ENCODE assay signal across 28 cellular contexts in the genomic region with DNA sequence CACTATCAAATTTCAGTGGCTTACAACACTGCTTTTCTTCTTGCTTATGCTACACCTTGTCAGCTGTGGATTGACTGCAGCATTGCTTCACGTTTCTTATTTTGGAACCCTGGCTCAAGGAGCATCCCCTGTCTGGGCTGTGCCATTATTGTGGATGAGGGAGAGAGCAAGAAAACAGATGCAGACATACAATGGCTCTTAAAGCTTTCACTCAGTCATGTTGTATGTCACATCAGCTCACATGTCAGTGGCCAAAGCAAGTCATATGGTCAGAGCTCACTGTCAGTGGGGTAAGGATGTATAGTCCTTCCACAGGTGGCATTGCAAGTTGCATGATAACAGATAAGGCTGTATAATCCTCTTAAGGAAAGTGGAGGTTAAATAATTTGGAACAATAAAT. TPM values are rescaled to one million over a fixed set of nuclear protein-coding genes. Genes with fewer than 3 reads are reported as not detected.
A peak's percentile ranks its signal among the peaks of the same experiment; 100 is the strongest.
DNase-seq lines count a peak whose midpoint lies in the region; ATAC-seq, FAIRE-seq and TF ChIP-seq lines count a peak whose summit lies in the region.
"Had no signal": no experiment of that assay in that cellular context is flagged by ENCODE, and none has a peak within 500 bp of the region (broad histone marks: within the 10 kb centered on the region; RNA-seq: fewer than 3 reads in every experiment).

No MANE protein-coding gene starts in this region.

- peaks cover 17 to 97% (median 78%) of the 10 kb centered on the region in 9 donors for H3K4me1 ChIP-seq in heart right ventricle
- H3K4me1 ChIP-seq in K562 (replicated peaks in 1 of 2; ENCODE audit: control insufficient read depth in 2 of 2, insufficient read depth in 2 of 2, low read length in 2 of 2): peaks cover 7 to 29% of the 10 kb centered on the region in 2 experiments; a peak in 4 of 5 replicates

- ATAC-seq in heart right ventricle (peak in 2 of 8 donors; percentile 6 to 45), Right ventricle myocardium inferior (no peak), K562 (peak; percentile 53), GM18861 (IDR thresholded peaks at IDR 0.05; ENCODE audit: unreplicated experiment) (no peak), HG02588 (IDR thresholded peaks at IDR 0.05; ENCODE audit: unreplicated experiment) (no peak)
- ATAC-seq: natural killer cell treated with Interleukin-12 subunit alpha and Interleukin-12 subunit beta and Interleukin-15 and Interleukin-18, amount 100 ng/mL, for 72 hours had no signal

- DNase-seq in heart right ventricle (no peak), Right ventricle myocardium inferior (ENCODE audit: missing footprints) (no peak), K562 (ENCODE audit: extremely low read depth in 1 of 4, low spot score in 3 of 4) (no peak), mesothelial cell of epicardium (ENCODE audit: low spot score in 2 of 2, unreplicated experiment in 2 of 2) (no peak), glomerular visceral epithelial cell (ENCODE audit: extremely low spot score) (no peak)
- no peak for DNase-seq in activated CD4-positive, CD25-positive, alpha-beta regulatory T cell treated with anti-CD3 and anti-CD28 coated beads, Interleukin-2, amount 50 U/mL, for 72 hours
- DNase-seq: activated CD8-positive, alpha-beta memory T cell treated with anti-CD3 and anti-CD28 coated beads, Interleukin-2, amount 50 U/mL, for 48 hours; activated gamma-delta T cell; CD4-positive, CD25-positive, alpha-beta regulatory T cell; dermis blood vessel endothelial cell; DMS79; foreskin fibroblast; GM23248; Kasumi-1; kidney glomerular epithelial cell; midbrain; NCI-H1092; NCI-H1930; NCI-H446 treated with DMSO at 0.1 percent for 48 hours; posterior cingulate gyrus; small intestine; stimulated activated naive CD4-positive, alpha-beta T cell; T-helper 1 cell had no signal

- peaks cover 93% of the 10 kb centered on the region for H3K79me2 ChIP-seq in K562 (ENCODE audit: control insufficient read depth, insufficient read depth, low read length)

- peaks cover 65% of the 10 kb centered on the region for H3K4me1 Mint-ChIP-seq in mesothelial cell of epicardium

- H3K27me3 ChIP-seq in heart right ventricle (peaks cover 0 to 90% (median 0%) of the 10 kb centered on the region in 7 donors), K562 (ENCODE audit: control insufficient read depth in 2 of 2, insufficient read depth in 2 of 2, low read length in 2 of 2) (no peaks in the 10 kb centered on the region)
- H3K27me3 ChIP-seq: breast epithelium had no signal

- H3K4me2 ChIP-seq in K562 (ENCODE audit: insufficient read depth, low read length): no peak overlapping the region

- H3K27ac Mint-ChIP-seq in mesothelial cell of epicardium: peak overlapping the region; percentile 98
- H3K27ac Mint-ChIP-seq: CD4-positive, CD25-positive, alpha-beta regulatory T cell; natural killer cell treated with Interleukin-12 subunit alpha and Interleukin-12 subunit beta and Interleukin-15 and Interleukin-18, amount 100 ng/mL, for 72 hours had no signal

- H4K20me1 ChIP-seq in K562 (replicated peaks; ENCODE audit: control insufficient read depth, insufficient read depth, low read length): peaks cover 18% of the 10 kb centered on the region

- no peak for TF ChIP-seq RAD21 in K562 (CRISPR knock-in tag; conservative IDR thresholded peaks at IDR 0.05 in 1 of 2, IDR thresholded peaks at IDR 0.05 in 1 of 2)

- no peaks in the 10 kb centered on the region for H3K27me3 Mint-ChIP-seq in mesothelial cell of epicardium (ENCODE audit: low read depth)

- H3K9me1 ChIP-seq in K562 (ENCODE audit: control insufficient read depth, insufficient read depth, low read length): no peaks in the 10 kb centered on the region

- H3K9me3 ChIP-seq in heart right ventricle (no peaks in the 10 kb centered on the region), K562 (replicated peaks; ENCODE audit: control insufficient read depth, insufficient read depth, low read depth, low read length) (0 out of 2 replicates have a peak, but pooled peaks cover 2% of the 10 kb centered on the region)
- H3K9me3 ChIP-seq: breast epithelium had no signal

- POLR2A ChIA-PET in K562 (lab: Yijun Ruan, JAX): interaction anchor here (0.7 to 0.8 kb wide), 2 partner anchors 9 to 16 kb away, joined by 3 read pairs; no protein-coding TSS in a partner anchor

- H3K36me3 Mint-ChIP-seq in mesothelial cell of epicardium: no peaks in the 10 kb centered on the region
- H3K36me3 Mint-ChIP-seq: CD4-positive, CD25-positive, alpha-beta regulatory T cell had no signal

- CTCF ChIA-PET in K562 (lab: Yijun Ruan, JAX; ENCODE audit: low intra/inter-chr PET ratio): no interaction called here

- TF ChIP-seq POLR2A in K562 (conservative IDR thresholded peaks at IDR 0.05): no peak

- in situ Hi-C loops in K562 (cut with MboI): no loop called here

- H3K9ac ChIP-seq in K562 (ENCODE audit: insufficient read depth in 1 of 2, low read depth in 2 of 2, low read length in 2 of 2): no peak overlapping the region
- H3K9ac ChIP-seq: GM23248 had no signal

- TF ChIP-seq EP300 in K562 (IDR thresholded peaks at IDR 0.05; ENCODE audit: low read length): no peak

- FAIRE-seq in K562 (lab: Jason Lieb, UNC): peak; percentile 57
- FAIRE-seq: GM12891, small intestine had no signal

- H2AFZ ChIP-seq in K562 (ENCODE audit: low read depth, low read length): no peak overlapping the region
- H2AFZ ChIP-seq: GM23248 had no signal

- H3K36me3 ChIP-seq in heart right ventricle (no peaks in the 10 kb centered on the region), K562 (ENCODE audit: control insufficient read depth, insufficient read depth, low read length) (no peaks in the 10 kb centered on the region)
- H3K36me3 ChIP-seq: breast epithelium had no signal

- WGBS in heart right ventricle, 2 donors: 13 to 18% methylated on average over 1 of the region's 1 CpG
- 8% methylated on average over 1 of the region's 1 CpG for WGBS in K562 (ENCODE audit: insufficient coverage, low coverage, missing lambda C conversion rate)

- BruUV-seq in K562 (replicated peaks; lab: Mats Ljungman, UMichigan): no TSS peak

- H3K9me3 Mint-ChIP-seq in mesothelial cell of epicardium: no peaks in the 10 kb centered on the region
- H3K9me3 Mint-ChIP-seq: CD4-positive, CD25-positive, alpha-beta regulatory T cell; natural killer cell treated with Interleukin-12 subunit alpha and Interleukin-12 subunit beta and Interleukin-15 and Interleukin-18, amount 100 ng/mL, for 72 hours had no signal

- H3K4me3 ChIP-seq in heart right ventricle (no peak overlapping the region), K562 (no peak overlapping the region)
- H3K4me3 ChIP-seq: breast epithelium, GM23248 had no signal

- H3K27ac ChIP-seq in heart right ventricle (peak overlapping the region in 6 of 10 donors; percentile 17 to 76 (median 43)), K562 (ENCODE audit: extremely low read depth, low read depth, low read length) (no peak overlapping the region)
- H3K27ac ChIP-seq: GM23248 had no signal

- intact Hi-C loops in heart right ventricle (cut with DNase I) (loop anchor here in 2 of 10 donors (1.0 to 10.0 kb wide), 2 partner anchors 39 to 79 kb away; no protein-coding TSS in a partner anchor), Right ventricle myocardium inferior (cut with DNase I) (no loop called here), K562 (cut with micrococcal nuclease) (no loop called here)

- peak overlapping the region; percentile 15 for H3K4me3 Mint-ChIP-seq in mesothelial cell of epicardium
- H3K4me3 Mint-ChIP-seq: natural killer cell treated with Interleukin-12 subunit alpha and Interleukin-12 subunit beta and Interleukin-15 and Interleukin-18, amount 100 ng/mL, for 72 hours had no signal

- TF ChIP-seq CTCF in heart right ventricle (IDR thresholded peaks at IDR 0.05) (no peak), K562 (IDR thresholded peaks at IDR 0.05 in 2 of 3, conservative IDR thresholded peaks at IDR 0.05 in 1 of 3; ENCODE audit: insufficient read depth in 2 of 3, low read depth in 1 of 3, low read length in 3 of 3) (no peak), mesothelial cell of epicardium (IDR thresholded peaks at IDR 0.05; ENCODE audit: unreplicated experiment) (no peak)

RNA-seq across cellular contexts. Expression of a gene that starts 10.0 kb away (rescaled TPM):
- total RNA-seq in heart right ventricle: 100 to 1,000 TPM in 7 of 10 donors, 10 to 100 TPM in 3; 77.7 to 155 (median 115) TPM
- 10 to 100 TPM; 20.0 to 25.0 TPM for polyA plus RNA-seq in heart right ventricle
- total RNA-seq in Right ventricle myocardium inferior: 81.7 TPM
- total RNA-seq in K562 (2011; cell fraction: chromatin; rRNA removed; ENCODE audit: low replicate concordance): 78.5 and 317 TPM in 2 replicates
- 35.7 and 50.3 TPM in 2 replicates for total RNA-seq in K562 (2011; cell fraction: nucleolus; rRNA removed)
- total RNA-seq in K562 (2011; cell fraction: nucleoplasm; rRNA removed): 118 and 168 TPM in 2 replicates
- total RNA-seq in K562 (2014; rRNA removed): 25.6 and 29.5 TPM in 2 replicates
- total RNA-seq in K562 (2014; rRNA removed; fragmentation: Illumina TruSeq; extraction: Trizol): 51.7 and 61.3 TPM in 2 replicates
- total RNA-seq in K562 (2015; rRNA removed; fragmentation: Illumina TruSeq; extraction: Trizol): 43.6 and 47.0 TPM in 2 replicates
- 39.9 and 44.6 TPM in 2 replicates for total RNA-seq in K562 (2021)
- 13.5 and 27.1 TPM in 2 replicates for polyA plus RNA-seq in K562 (2011; rRNA removed)
- 7.2 and 10.3 TPM in 2 replicates for polyA plus RNA-seq in K562 (2011; cell fraction: cytosol; rRNA removed)
- 20.7 and 25.6 TPM in 2 replicates for polyA plus RNA-seq in K562 (2011; cell fraction: nucleus; rRNA removed)
- 22.6 and 24.8 TPM in 2 replicates for polyA plus RNA-seq in K562 (2012)
- 29.9 and 32.6 TPM in 2 replicates for polyA plus RNA-seq in K562 (2014; fragmentation: Illumina TruSeq; extraction: Trizol)
- 1 to 10 TPM; 3.5 to 4.6 TPM for polyA plus RNA-seq in K562 (2014; fragmentation: Nextera tagmentation; extraction: Ambion mirVana)
- 17.8 and 19.3 TPM in 2 replicates for polyA plus RNA-seq in K562 (2014; rRNA removed)
- polyA minus RNA-seq in K562 (2011; rRNA and poly(A)+ RNA removed): 104 and 139 TPM in 2 replicates
- 29.9 and 49.9 TPM in 2 replicates for polyA minus RNA-seq in K562 (2011; cell fraction: cytosol; rRNA and poly(A)+ RNA removed)
- polyA minus RNA-seq in K562 (2011; cell fraction: nucleus; rRNA and poly(A)+ RNA removed): 49.0 and 56.1 TPM in 2 replicates
- total RNA-seq in mesothelial cell of epicardium: 83.0 to 86.0 TPM (median 85.2 TPM) in 3 replicates

RNA-seq across cellular contexts. Expression of a gene that starts 21.1 kb away (rescaled TPM):
- 10 to 100 TPM in 5 of 10 donors, 1 to 10 TPM in 5; 7.4 to 14.5 (median 10.7) TPM for total RNA-seq in heart right ventricle
- 10 to 100 TPM in 1 of 2 donors, 1 to 10 TPM in 1; 4.1 to 12.4 TPM for polyA plus RNA-seq in heart right ventricle
- total RNA-seq in Right ventricle myocardium inferior: 8.4 TPM
- total RNA-seq in K562 (2011; cell fraction: chromatin; rRNA removed; ENCODE audit: low replicate concordance): 7.0 and 10.5 TPM in 2 replicates
- total RNA-seq in K562 (2011; cell fraction: nucleolus; rRNA removed): 2.7 and 3.4 TPM in 2 replicates
- total RNA-seq in K562 (2011; cell fraction: nucleoplasm; rRNA removed): 6.2 and 10.2 TPM in 2 replicates
- total RNA-seq in K562 (2014; rRNA removed): 1.3 TPM in 2 replicates
- total RNA-seq in K562 (2014; rRNA removed; fragmentation: Illumina TruSeq; extraction: Trizol): 1.7 and 1.9 TPM in 2 replicates
- 0.75 and 0.94 TPM in 2 replicates for total RNA-seq in K562 (2015; rRNA removed; fragmentation: Illumina TruSeq; extraction: Trizol)
- 1.3 and 1.4 TPM in 2 replicates for total RNA-seq in K562 (2021)
- polyA plus RNA-seq in K562 (2011; rRNA removed): 4.8 and 5.1 TPM in 2 replicates
- polyA plus RNA-seq in K562 (2011; cell fraction: cytosol; rRNA removed): 2.1 and 4.5 TPM in 2 replicates
- 7.0 and 8.1 TPM in 2 replicates for polyA plus RNA-seq in K562 (2011; cell fraction: nucleus; rRNA removed)
- polyA plus RNA-seq in K562 (2012): 1.0 and 2.1 TPM in 2 replicates
- 1.3 and 1.8 TPM in 2 replicates for polyA plus RNA-seq in K562 (2014; fragmentation: Illumina TruSeq; extraction: Trizol)
- 1 to 10 TPM; 1.6 to 1.7 TPM for polyA plus RNA-seq in K562 (2014; fragmentation: Nextera tagmentation; extraction: Ambion mirVana)
- 1.5 and 1.8 TPM in 2 replicates for polyA plus RNA-seq in K562 (2014; rRNA removed)
- polyA minus RNA-seq in K562 (2011; rRNA and poly(A)+ RNA removed): 2.9 and 3.4 TPM in 2 replicates
- 1.2 and 2.9 TPM in 2 replicates for polyA minus RNA-seq in K562 (2011; cell fraction: cytosol; rRNA and poly(A)+ RNA removed)
- 1.9 and 3.1 TPM in 2 replicates for polyA minus RNA-seq in K562 (2011; cell fraction: nucleus; rRNA and poly(A)+ RNA removed)
- total RNA-seq in mesothelial cell of epicardium: 15.3 to 15.7 TPM (median 15.6 TPM) in 3 replicates
